In genomic region chr17:82863941-82864720, GRCh38 we compare ENCODE assay signal across 1 cellular context.
TF ChIP-seq lines count a peak whose summit lies in the region.

No MANE protein-coding gene starts in this region.

TF ChIP-seq in SK-N-SH, 30 proteins besides CTCF, POLR2A, EP300 and RAD21 (continued from another document):
- TF ChIP-seq TAF1 (IDR thresholded peaks at IDR 0.05; ENCODE audit: borderline replicate concordance, low read depth, low read length) (peak; percentile 11; the same call in 1 of the 2 replicates), MXI1 (IDR thresholded peaks at IDR 0.05; ENCODE audit: low read depth, low read length) (0 out of 2 replicates have a peak, but pooled peaks have one; percentile 36), REST (IDR thresholded peaks at IDR 0.05; ENCODE audit: low read depth, low read length) (0 out of 2 replicates have a peak, but pooled peaks have one; percentile 18), PBX3 (IDR thresholded peaks at IDR 0.05) (peak; percentile 90), ZBTB33 (IDR thresholded peaks at IDR 0.05; ENCODE audit: borderline replicate concordance, low read depth) (no peak)
